ENCODE assay signal across 24 cellular contexts in the genomic region with DNA sequence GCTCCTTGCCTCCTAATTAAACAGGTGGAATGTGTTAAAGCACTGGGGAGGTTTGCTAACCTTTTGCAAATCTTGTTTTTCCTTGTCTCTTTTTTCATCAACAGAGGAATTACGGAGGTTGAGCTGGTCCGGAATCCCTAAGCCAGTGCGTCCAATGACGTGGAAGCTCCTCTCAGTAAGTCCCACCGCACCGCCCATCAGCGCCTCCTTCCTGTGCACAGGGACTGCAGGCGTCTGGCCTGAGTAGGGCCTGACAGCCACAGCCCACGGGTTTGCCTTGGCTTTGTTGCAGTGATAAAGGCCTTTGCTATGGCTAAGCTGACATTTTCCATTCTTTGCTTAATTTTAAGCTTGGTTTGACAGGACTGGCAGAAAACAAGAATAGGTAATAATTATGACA.
DNase-seq lines count a peak whose midpoint lies in the region; ATAC-seq, FAIRE-seq and TF ChIP-seq lines count a peak whose summit lies in the region.
"Had no signal": no experiment of that assay in that cellular context is flagged by ENCODE, and none has a peak within 500 bp of the region (broad histone marks: within the 10 kb centered on the region; RNA-seq: fewer than 3 reads in every experiment).

No MANE protein-coding gene starts in this region.

- no peak for FAIRE-seq in HepG2 (lab: Jason Lieb, UNC)
- FAIRE-seq: astrocyte, TTC549 had no signal

- ATAC-seq in natural killer cell (peak in 2 of 3 donors; percentile 43 to 45), HepG2 (peak; percentile 27; the same call in 1 of the 3 replicates), HG02970 (IDR thresholded peaks at IDR 0.05; ENCODE audit: low FRiP score, unreplicated experiment) (no peak)
- ATAC-seq in natural killer cell treated with Interleukin-12 subunit alpha and Interleukin-12 subunit beta and Interleukin-15 and Interleukin-18, amount 100 ng/mL, for 72 hours: no peak
- no peak for ATAC-seq in stimulated activated naive CD8-positive, alpha-beta T cell treated with anti-CD3 and anti-CD28 coated beads, Interleukin-15, Interleukin-2, amounts not matched to agents 100 U/mL and 50 U/mL, for 24 hours
- ATAC-seq: foreskin keratinocyte, Right ventricle myocardium inferior had no signal

- no peak overlapping the region for H2AFZ ChIP-seq in HepG2 (ENCODE audit: low read length)

- TF ChIP-seq RAD21 in HepG2 (CRISPR knock-in tag; IDR thresholded peaks at IDR 0.05): no peak

- H4K20me1 ChIP-seq in HepG2 (ENCODE audit: insufficient read depth, low read length): no peaks in the 10 kb centered on the region

- TF ChIP-seq POLR2A in HepG2 (IDR thresholded peaks at IDR 0.05; ENCODE audit: insufficient read depth in 1 of 2, low read depth in 2 of 2, low read length in 2 of 2): no peak

- in situ Hi-C loops in astrocyte of the spinal cord (cut with HindIII; ENCODE audit: low sequenced_read_pairs): no loop called here
- in situ Hi-C loops in HepG2 (cut with HindIII; ENCODE audit: extremely low pct_ligation_motif_present, low pct_unique_long_range_greater_than_20kb): no loop called here

- no TSS peak for BruUV-seq in HepG2 (replicated peaks; lab: Mats Ljungman, UMichigan)

- peaks cover 69% of the 10 kb centered on the region in 2 donors for H3K4me1 Mint-ChIP-seq in natural killer cell
- H3K4me1 Mint-ChIP-seq in natural killer cell treated with Interleukin-12 subunit alpha and Interleukin-12 subunit beta and Interleukin-15 and Interleukin-18, amount 100 ng/mL, for 72 hours (ENCODE audit: low read depth in 2 of 2): peaks cover 28 to 62% of the 10 kb centered on the region in 2 donors

- no peak for DNase-seq in natural killer cell
- no peak for DNase-seq in natural killer cell treated with Interleukin-12 subunit alpha and Interleukin-12 subunit beta and Interleukin-15 and Interleukin-18, amount 100 ng/mL, for 72 hours (ENCODE audit: low spot score)
- no peak for DNase-seq in astrocyte of the spinal cord (ENCODE audit: low read depth, low spot score)
- DNase-seq in HepG2 (ENCODE audit: low spot score): no peak
- no peak for DNase-seq in NCI-H774 (lab: John Stamatoyannopoulos, UW)
- DNase-seq in stimulated activated naive CD8-positive, alpha-beta T cell treated with anti-CD3 and anti-CD28 coated beads, Interleukin-15, Interleukin-2, amounts not matched to agents 100 U/mL and 50 U/mL, for 24 hours: no peak
- DNase-seq in foreskin fibroblast: no peak
- DNase-seq: activated CD4-positive, alpha-beta T cell treated with anti-CD3 and anti-CD28 coated beads for 48 hours; Calu3; foreskin keratinocyte; H9; hippocampal formation; islet precursor cell; NCI-H146; NCI-H2171 treated with DMSO at 0.1 percent for 48 hours; NCI-H69 had no signal

- no peak for TF ChIP-seq CTCF in natural killer cell (IDR thresholded peaks at IDR 0.05)
- peak; percentile 4 for TF ChIP-seq CTCF in astrocyte of the spinal cord (IDR thresholded peaks at IDR 0.05; ENCODE audit: low read depth, low read length)
- TF ChIP-seq CTCF in HepG2 (CRISPR knock-in tag; IDR thresholded peaks at IDR 0.05): no peak
- no peak for TF ChIP-seq CTCF in foreskin fibroblast (IDR thresholded peaks at IDR 0.05; ENCODE audit: low read depth, low read length)

- no peaks in the 10 kb centered on the region for H3K4me1 ChIP-seq in HepG2 (ENCODE audit: insufficient read depth, low read length)
- H3K4me1 ChIP-seq: foreskin keratinocyte had no signal

- TF ChIP-seq EP300 in HepG2 (IDR thresholded peaks at IDR 0.05; ENCODE audit: low read depth in 2 of 2, low read length in 2 of 2) (no peak), HepG2 (CRISPR knock-in tag; IDR thresholded peaks at IDR 0.05; ENCODE audit: borderline replicate concordance) (no peak)

- 91% methylated on average over 9 of the region's 9 CpGs for WGBS in HepG2 (ENCODE audit: low lambda C conversion rate)

- H3K4me3 Mint-ChIP-seq in natural killer cell: no peak overlapping the region
- no peak overlapping the region for H3K4me3 Mint-ChIP-seq in natural killer cell treated with Interleukin-12 subunit alpha and Interleukin-12 subunit beta and Interleukin-15 and Interleukin-18, amount 100 ng/mL, for 72 hours
- H3K4me3 Mint-ChIP-seq: activated naive CD8-positive, alpha-beta T cell; H9; IgD-negative memory B cell; type B pancreatic cell had no signal

- H3K79me2 ChIP-seq in HepG2 (ENCODE audit: insufficient read depth, low read length): no peaks in the 10 kb centered on the region

- POLR2A ChIA-PET in HepG2 (lab: Yijun Ruan, JAX): no interaction called here

- H3K27me3 Mint-ChIP-seq in natural killer cell (ENCODE audit: low read depth in 2 of 2): no peaks in the 10 kb centered on the region
- no peaks in the 10 kb centered on the region for H3K27me3 Mint-ChIP-seq in natural killer cell treated with Interleukin-12 subunit alpha and Interleukin-12 subunit beta and Interleukin-15 and Interleukin-18, amount 100 ng/mL, for 72 hours
- H3K27me3 Mint-ChIP-seq: activated naive CD8-positive, alpha-beta T cell; IgD-negative memory B cell; type B pancreatic cell had no signal

- CTCF ChIA-PET in HepG2 (lab: Yijun Ruan, JAX; ENCODE audit: low intra/inter-chr PET ratio, low total read pairs): no interaction called here

- H3K36me3 Mint-ChIP-seq in natural killer cell: no peaks in the 10 kb centered on the region
- H3K36me3 Mint-ChIP-seq in natural killer cell treated with Interleukin-12 subunit alpha and Interleukin-12 subunit beta and Interleukin-15 and Interleukin-18, amount 100 ng/mL, for 72 hours: no peaks in the 10 kb centered on the region

- no peak overlapping the region for H3K27ac ChIP-seq in HepG2 (ENCODE audit: extremely low read length, insufficient read depth, low read length)
- H3K27ac ChIP-seq: foreskin keratinocyte had no signal

- no peaks in the 10 kb centered on the region for H3K9me3 Mint-ChIP-seq in natural killer cell
- H3K9me3 Mint-ChIP-seq in natural killer cell treated with Interleukin-12 subunit alpha and Interleukin-12 subunit beta and Interleukin-15 and Interleukin-18, amount 100 ng/mL, for 72 hours: no peaks in the 10 kb centered on the region
- H3K9me3 Mint-ChIP-seq: type B pancreatic cell had no signal

- H3K27me3 ChIP-seq in HepG2 (ENCODE audit: control insufficient read depth in 1 of 2, insufficient read depth in 2 of 2, low read length in 2 of 2): no peaks in the 10 kb centered on the region
- H3K27me3 ChIP-seq: foreskin keratinocyte had no signal

- no peak overlapping the region for H3K4me2 ChIP-seq in HepG2 (ENCODE audit: low read depth, low read length)

- H3K4me3 ChIP-seq in astrocyte of the spinal cord (ENCODE audit: low read depth, low read length) (no peak overlapping the region), HepG2 (replicated peaks in 1 of 3; ENCODE audit: insufficient read depth in 1 of 3, low read depth in 2 of 3, low read length in 3 of 3) (no peak overlapping the region), foreskin fibroblast (ENCODE audit: low read depth in 1 of 2, low read length in 2 of 2) (no peak overlapping the region)
- H3K4me3 ChIP-seq: lung had no signal

- no peaks in the 10 kb centered on the region for H3K9me3 ChIP-seq in HepG2 (ENCODE audit: low read length)

- H3K36me3 ChIP-seq in HepG2 (replicated peaks in 1 of 2; ENCODE audit: control insufficient read depth in 1 of 2, insufficient read depth in 2 of 2, low read length in 2 of 2): peaks cover 2 to 6% of the 10 kb centered on the region in 2 experiments; a peak in 4 of 5 replicates

- intact Hi-C loops in natural killer cell (cut with micrococcal nuclease) (no loop called here), HepG2 (cut with micrococcal nuclease; ENCODE audit: unreplicated experiment) (no loop called here)

- H3K27ac Mint-ChIP-seq in natural killer cell: peak overlapping the region; percentile 7 to 71
- peak overlapping the region in 1 of 2 donors; percentile 82 for H3K27ac Mint-ChIP-seq in natural killer cell treated with Interleukin-12 subunit alpha and Interleukin-12 subunit beta and Interleukin-15 and Interleukin-18, amount 100 ng/mL, for 72 hours
- H3K27ac Mint-ChIP-seq: type B pancreatic cell had no signal

- no peak overlapping the region for H3K9ac ChIP-seq in HepG2 (ENCODE audit: insufficient read depth, low read depth, low read length)

TF ChIP-seq in HepG2, 621 proteins besides CTCF, POLR2A, EP300 and RAD21 (continues in another document):
- TF ChIP-seq RARA (CRISPR knock-in tag; IDR thresholded peaks at IDR 0.05): no peak
- TF ChIP-seq, protein P1, sequence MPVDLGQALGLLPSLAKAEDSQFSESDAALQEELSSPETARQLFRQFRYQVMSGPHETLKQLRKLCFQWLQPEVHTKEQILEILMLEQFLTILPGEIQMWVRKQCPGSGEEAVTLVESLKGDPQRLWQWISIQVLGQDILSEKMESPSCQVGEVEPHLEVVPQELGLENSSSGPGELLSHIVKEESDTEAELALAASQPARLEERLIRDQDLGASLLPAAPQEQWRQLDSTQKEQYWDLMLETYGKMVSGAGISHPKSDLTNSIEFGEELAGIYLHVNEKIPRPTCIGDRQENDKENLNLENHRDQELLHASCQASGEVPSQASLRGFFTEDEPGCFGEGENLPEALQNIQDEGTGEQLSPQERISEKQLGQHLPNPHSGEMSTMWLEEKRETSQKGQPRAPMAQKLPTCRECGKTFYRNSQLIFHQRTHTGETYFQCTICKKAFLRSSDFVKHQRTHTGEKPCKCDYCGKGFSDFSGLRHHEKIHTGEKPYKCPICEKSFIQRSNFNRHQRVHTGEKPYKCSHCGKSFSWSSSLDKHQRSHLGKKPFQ (CRISPR knock-in tag; IDR thresholded peaks at IDR 0.05; ENCODE audit: insufficient replicate concordance): no peak
- TF ChIP-seq, protein P2, sequence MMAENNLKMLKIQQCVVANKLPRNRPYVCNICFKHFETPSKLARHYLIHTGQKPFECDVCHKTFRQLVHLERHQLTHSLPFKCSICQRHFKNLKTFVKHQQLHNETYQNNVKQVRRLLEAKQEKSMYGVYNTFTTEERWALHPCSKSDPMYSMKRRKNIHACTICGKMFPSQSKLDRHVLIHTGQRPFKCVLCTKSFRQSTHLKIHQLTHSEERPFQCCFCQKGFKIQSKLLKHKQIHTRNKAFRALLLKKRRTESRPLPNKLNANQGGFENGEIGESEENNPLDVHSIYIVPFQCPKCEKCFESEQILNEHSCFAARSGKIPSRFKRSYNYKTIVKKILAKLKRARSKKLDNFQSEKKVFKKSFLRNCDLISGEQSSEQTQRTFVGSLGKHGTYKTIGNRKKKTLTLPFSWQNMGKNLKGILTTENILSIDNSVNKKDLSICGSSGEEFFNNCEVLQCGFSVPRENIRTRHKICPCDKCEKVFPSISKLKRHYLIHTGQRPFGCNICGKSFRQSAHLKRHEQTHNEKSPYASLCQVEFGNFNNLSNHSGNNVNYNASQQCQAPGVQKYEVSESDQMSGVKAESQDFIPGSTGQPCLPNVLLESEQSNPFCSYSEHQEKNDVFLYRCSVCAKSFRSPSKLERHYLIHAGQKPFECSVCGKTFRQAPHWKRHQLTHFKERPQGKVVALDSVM (CRISPR knock-in tag; IDR thresholded peaks at IDR 0.05): no peak

Comparison
In these comparisons a context has a peak if more than half of its experiments do, and no peak if none do; other contexts are left out.
1. ATAC-seq: peak in natural killer cell (2 of 3) and HepG2 (single experiment); none in natural killer cell treated with Interleukin-12 subunit alpha and Interleukin-12 subunit beta and Interleukin-15 and Interleukin-18, amount 100 ng/mL, for 72 hours (0 of 2), stimulated activated naive CD8-positive, alpha-beta T cell treated with anti-CD3 and anti-CD28 coated beads, Interleukin-15, Interleukin-2, amounts not matched to agents 100 U/mL and 50 U/mL, for 24 hours (single experiment) and HG02970 (single experiment).